In the genomic region with DNA sequence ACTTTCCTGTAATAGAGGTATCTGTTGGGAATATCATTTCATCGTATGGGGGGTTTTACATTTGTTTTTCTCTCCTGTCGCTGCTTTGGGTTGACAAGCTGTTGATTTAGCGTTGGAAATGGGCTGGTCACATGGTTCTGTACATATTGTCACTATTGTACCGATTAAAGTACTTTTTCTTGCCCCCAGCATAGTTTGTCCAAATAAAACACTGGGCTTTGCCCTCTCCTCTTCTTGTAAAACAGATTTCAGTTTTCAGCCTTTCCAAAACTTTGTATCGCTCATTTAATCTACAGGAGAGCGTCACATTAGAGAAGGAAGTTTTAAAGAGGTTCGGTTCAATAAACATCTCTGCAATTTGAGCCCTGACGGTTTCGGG, we compare ENCODE assay signal across 8 cellular contexts. TPM values are rescaled to one million over a fixed set of nuclear protein-coding genes. Genes with fewer than 3 reads are reported as not detected.
A peak's percentile ranks its signal among the peaks of the same experiment; 100 is the strongest.
DNase-seq lines count a peak whose midpoint lies in the region; ATAC-seq and TF ChIP-seq lines count a peak whose summit lies in the region.

No MANE protein-coding gene starts in this region.

- H3K36me3 ChIP-seq in right lobe of liver (peaks cover 0 to 16% (median 10%) of the 10 kb centered on the region in 4 donors), testis (ENCODE audit: low read depth, missing control alignments) (no peaks in the 10 kb centered on the region)

- H3K4me3 ChIP-seq in right lobe of liver (peak overlapping the region; percentile 55 to 70 (median 59)), testis (peak overlapping the region; percentile 62 to 72)

- TF ChIP-seq POLR2A in right lobe of liver (IDR thresholded peaks at IDR 0.05) (no peak), testis (IDR thresholded peaks at IDR 0.05) (no peak)

- DNase-seq in activated CD8-positive, alpha-beta memory T cell treated with anti-CD3 and anti-CD28 coated beads, Interleukin-2, amount 10 ng/mL, durations not matched to agents 7 days and 5 days: no peak
- no peak for DNase-seq in activated CD8-positive, alpha-beta memory T cell treated with anti-CD3 and anti-CD28 coated beads, Interleukin-2, amount 50 U/mL, for 4 hours
- DNase-seq in activated naive CD8-positive, alpha-beta T cell treated with anti-CD3 and anti-CD28 coated beads, Interleukin-2, amount 50 U/mL, for 24 hours: no peak
- DNase-seq in right lobe of liver (no peak), testis (no peak), GM10266 (ENCODE audit: extremely low spot score) (no peak), dermis blood vessel endothelial cell (no peak), NCI-H146 treated with DMSO at 0.1 percent for 48 hours (lab: John Stamatoyannopoulos, UW; ENCODE audit: unreplicated experiment) (no peak)

- peaks cover 34% of the 10 kb centered on the region for H3K36me3 Mint-ChIP-seq in activated CD8-positive, alpha-beta memory T cell treated with anti-CD3 and anti-CD28 coated beads, Interleukin-2, amount 10 ng/mL, durations not matched to agents 7 days and 5 days
- H3K36me3 Mint-ChIP-seq in activated naive CD8-positive, alpha-beta T cell treated with anti-CD3 and anti-CD28 coated beads, Interleukin-2, amount 50 U/mL, for 24 hours (ENCODE audit: low read depth): peaks cover 41% of the 10 kb centered on the region

- no peaks in the 10 kb centered on the region for H3K27me3 ChIP-seq in right lobe of liver
- no peaks in the 10 kb centered on the region for H3K27me3 ChIP-seq in testis

- no peak for ATAC-seq in activated CD8-positive, alpha-beta memory T cell treated with anti-CD3 and anti-CD28 coated beads, Interleukin-2, amount 10 ng/mL, durations not matched to agents 7 days and 5 days
- no peak for ATAC-seq in activated naive CD8-positive, alpha-beta T cell treated with anti-CD3 and anti-CD28 coated beads, Interleukin-2, amount 50 U/mL, for 24 hours
- no peak for ATAC-seq in right lobe of liver

- no peak for TF ChIP-seq CTCF in right lobe of liver (IDR thresholded peaks at IDR 0.05)
- no peak for TF ChIP-seq CTCF in testis (IDR thresholded peaks at IDR 0.05)
- no peak for TF ChIP-seq CTCF in GM10266 (IDR thresholded peaks at IDR 0.05; ENCODE audit: control insufficient read depth, insufficient read depth, low read depth, missing control alignments)

- WGBS in right lobe of liver (ENCODE audit: insufficient coverage, low coverage, low lambda C conversion rate, missing lambda C conversion rate): 3% methylated on average over 9 of the region's 9 CpGs
- 7 to 9% methylated on average over 9 of the region's 9 CpGs for WGBS in testis, 2 donors

- H3K4me1 ChIP-seq in right lobe of liver: peaks cover 0 to 30% (median 0%) of the 10 kb centered on the region in 4 donors
- peaks cover 27% of the 10 kb centered on the region for H3K4me1 ChIP-seq in testis

- H3K27me3 Mint-ChIP-seq in activated CD8-positive, alpha-beta memory T cell treated with anti-CD3 and anti-CD28 coated beads, Interleukin-2, amount 10 ng/mL, durations not matched to agents 7 days and 5 days: peaks cover 37% of the 10 kb centered on the region
- peaks cover 44% of the 10 kb centered on the region for H3K27me3 Mint-ChIP-seq in activated naive CD8-positive, alpha-beta T cell treated with anti-CD3 and anti-CD28 coated beads, Interleukin-2, amount 50 U/mL, for 24 hours

- H3K27ac ChIP-seq in right lobe of liver (peak overlapping the region; percentile 15 to 46 (median 39)), testis (peak overlapping the region; percentile 15 to 39)

- H3K9me3 Mint-ChIP-seq in activated CD8-positive, alpha-beta memory T cell treated with anti-CD3 and anti-CD28 coated beads, Interleukin-2, amount 10 ng/mL, durations not matched to agents 7 days and 5 days (ENCODE audit: low read depth): no peaks in the 10 kb centered on the region
- no peaks in the 10 kb centered on the region for H3K9me3 Mint-ChIP-seq in activated naive CD8-positive, alpha-beta T cell treated with anti-CD3 and anti-CD28 coated beads, Interleukin-2, amount 50 U/mL, for 24 hours

- CTCF ChIA-PET in activated CD8-positive, alpha-beta memory T cell treated with anti-CD3 and anti-CD28 coated beads, Interleukin-2, amount 10 ng/mL, durations not matched to agents 7 days and 5 days (lab: Charles Lee): interaction anchor here (1.1 to 1.5 kb wide), 2 partner anchors 15 to 161 kb away, joined by 3 read pairs; no protein-coding TSS in a partner anchor

- H3K4me1 Mint-ChIP-seq in activated CD8-positive, alpha-beta memory T cell treated with anti-CD3 and anti-CD28 coated beads, Interleukin-2, amount 10 ng/mL, durations not matched to agents 7 days and 5 days: peaks cover 42% of the 10 kb centered on the region
- H3K4me1 Mint-ChIP-seq in activated naive CD8-positive, alpha-beta T cell treated with anti-CD3 and anti-CD28 coated beads, Interleukin-2, amount 50 U/mL, for 24 hours: peaks cover 42% of the 10 kb centered on the region

- peak overlapping the region; percentile 79 for H3K4me3 Mint-ChIP-seq in activated CD8-positive, alpha-beta memory T cell treated with anti-CD3 and anti-CD28 coated beads, Interleukin-2, amount 10 ng/mL, durations not matched to agents 7 days and 5 days
- H3K4me3 Mint-ChIP-seq in activated naive CD8-positive, alpha-beta T cell treated with anti-CD3 and anti-CD28 coated beads, Interleukin-2, amount 50 U/mL, for 24 hours: peak overlapping the region; percentile 92

- intact Hi-C loops in right lobe of liver (cut with DNase I): no loop called here
- intact Hi-C loops in testis (cut with DNase I; ENCODE audit: low total_unique reads): no loop called here

- peak overlapping the region; percentile 48 for H3K27ac Mint-ChIP-seq in activated CD8-positive, alpha-beta memory T cell treated with anti-CD3 and anti-CD28 coated beads, Interleukin-2, amount 10 ng/mL, durations not matched to agents 7 days and 5 days
- peak overlapping the region; percentile 84 for H3K27ac Mint-ChIP-seq in activated naive CD8-positive, alpha-beta T cell treated with anti-CD3 and anti-CD28 coated beads, Interleukin-2, amount 50 U/mL, for 24 hours

- H3K9me3 ChIP-seq in right lobe of liver: no peaks in the 10 kb centered on the region
- no peaks in the 10 kb centered on the region for H3K9me3 ChIP-seq in testis

RNA-seq across cellular contexts. Expression of gene BMI1, which starts 4.0 kb away (rescaled TPM):
- 10 to 100 TPM; 45.9 to 74.6 TPM for total RNA-seq in activated CD8-positive, alpha-beta memory T cell treated with anti-CD3 and anti-CD28 coated beads, Interleukin-2, amount 10 ng/mL, durations not matched to agents 7 days and 5 days
- total RNA-seq in right lobe of liver: 10 to 100 TPM; 23.7 to 36.6 (median 27.8) TPM
- total RNA-seq in testis: 100 to 1,000 TPM; 111 to 120 TPM
- polyA plus RNA-seq in testis (ENCODE audit: insufficient read depth, low read depth, low replicate concordance): 56.3 TPM
- total RNA-seq in dermis blood vessel endothelial cell: 40.1 and 49.4 TPM in 2 replicates

RNA-seq across cellular contexts. Expression of gene COMMD3, which starts 8.7 kb away (rescaled TPM):
- 100 to 1,000 TPM in 1 of 2 experiments, 10 to 100 TPM in 1; 70.6 to 103 TPM for total RNA-seq in activated CD8-positive, alpha-beta memory T cell treated with anti-CD3 and anti-CD28 coated beads, Interleukin-2, amount 10 ng/mL, durations not matched to agents 7 days and 5 days
- total RNA-seq in right lobe of liver (10 to 100 TPM; 23.2 to 39.0 (median 32.0) TPM), testis (10 to 100 TPM; 40.6 to 42.5 TPM), dermis blood vessel endothelial cell (29.3 and 40.0 TPM in 2 replicates)
- 70.2 TPM for polyA plus RNA-seq in testis (ENCODE audit: insufficient read depth, low read depth, low replicate concordance)

RNA-seq across cellular contexts. Expression of gene SPAG6, which starts 20.4 kb away (rescaled TPM):
- 1 to 10 TPM; 3.7 to 6.0 TPM for total RNA-seq in activated CD8-positive, alpha-beta memory T cell treated with anti-CD3 and anti-CD28 coated beads, Interleukin-2, amount 10 ng/mL, durations not matched to agents 7 days and 5 days
- total RNA-seq in right lobe of liver (not detected), testis (100 to 1,000 TPM in 1 of 2 donors, 10 to 100 TPM in 1; 77.4 to 103 TPM), dermis blood vessel endothelial cell (not detected in 2 replicates)
- polyA plus RNA-seq in testis (ENCODE audit: insufficient read depth, low read depth, low replicate concordance): 258 TPM

Comparison
In these comparisons a context has a peak if more than half of its experiments do, and no peak if none do; other contexts are left out.
1. RNA of gene SPAG6, which starts 20.4 kb away (total RNA-seq): 77.4 to 103 TPM in testis; 3.7 to 6.0 TPM in activated CD8-positive, alpha-beta memory T cell treated with anti-CD3 and anti-CD28 coated beads, Interleukin-2, amount 10 ng/mL, durations not matched to agents 7 days and 5 days, not detected in right lobe of liver and not detected in dermis blood vessel endothelial cell; every median in the first group is over 10 times any median in the second.